ENCODE assay signal across 24 cellular contexts in the genomic region with DNA sequence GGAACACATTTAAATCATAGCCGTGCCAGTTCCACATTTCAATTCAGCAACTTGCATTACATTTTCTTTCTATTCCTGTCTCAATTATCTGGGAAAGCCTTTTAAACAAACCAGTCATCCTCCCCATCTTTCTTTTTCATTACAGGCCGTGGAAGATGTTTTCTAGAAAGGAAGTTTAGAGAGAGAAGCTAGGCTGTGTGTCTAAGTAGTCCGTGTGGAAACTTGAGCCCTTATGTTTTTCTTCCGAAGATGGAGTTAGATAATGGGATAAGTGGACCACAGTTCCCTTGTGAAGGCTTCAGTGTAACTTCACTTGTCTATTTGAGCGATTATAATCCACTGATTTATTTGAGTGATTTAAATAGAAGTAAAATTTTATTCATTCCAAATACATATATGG.
"Had no signal": no experiment of that assay in that cellular context is flagged by ENCODE, and none has a peak within 500 bp of the region (broad histone marks: within the 10 kb centered on the region; RNA-seq: fewer than 3 reads in every experiment).

No MANE protein-coding gene starts in this region.

- ATAC-seq: Panc1, PC-3, SK-N-SH treated with all-trans-retinoic acid at 6 μM for 48 hours had no signal

- H3K9ac ChIP-seq: KMS-11 had no signal

- H3K27ac ChIP-seq: KMS-11, RWPE1 had no signal

- H3K4me2 ChIP-seq: KMS-11 had no signal

- DNase-seq: IMR-90; MV-4-11; NCI-H1048; NCI-H1105; NCI-H1417; NCI-H1436 treated with DMSO at 0.1 percent for 48 hours; NCI-H1694; NCI-H187 treated with DMSO at 0.1 percent for 48 hours; NCI-H2029 treated with DMSO at 0.1 percent for 48 hours; NCI-H2171; NCI-H226; NCI-H446; NCI-H510A; NCI-H524 treated with DMSO at 0.1 percent for 48 hours; NCI-H69; NCI-H774; NK-92 treated with Interleukin-12 subunit alpha and Interleukin-12 subunit beta, amount 100 ng/mL, for 24 hours; PC-3; SHP77; T-helper 1 cell had no signal
